10 cellular contexts compared by ENCODE assay signal in the genomic region with DNA sequence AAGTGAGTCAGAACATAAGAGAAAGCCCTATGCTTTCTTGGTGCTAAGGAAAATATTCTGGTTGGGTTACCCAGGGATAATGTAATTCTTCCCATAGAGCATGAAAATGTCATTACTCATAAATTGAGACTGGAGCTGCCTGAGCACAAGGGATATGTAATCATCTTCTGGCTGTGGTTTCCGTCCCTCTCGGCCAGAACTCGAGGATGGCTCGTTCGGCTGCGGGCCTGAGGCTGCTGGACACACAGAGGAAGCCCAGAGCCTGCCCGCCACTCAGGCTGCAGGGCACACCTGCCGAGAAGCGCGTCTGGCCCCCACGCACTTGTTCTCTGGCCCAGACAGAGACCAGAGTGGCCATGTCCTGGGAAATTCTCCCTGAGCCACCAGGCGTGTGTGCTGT.
DNase-seq lines count a peak whose midpoint lies in the region; ATAC-seq and TF ChIP-seq lines count a peak whose summit lies in the region.
"Had no signal": no experiment of that assay in that cellular context is flagged by ENCODE, and none has a peak within 500 bp of the region (broad histone marks: within the 10 kb centered on the region; RNA-seq: fewer than 3 reads in every experiment).

No MANE protein-coding gene starts in this region.

- TF ChIP-seq POLR2A in breast epithelium (IDR thresholded peaks at IDR 0.05) (no peak), stomach (IDR thresholded peaks at IDR 0.05) (no peak)

- peaks cover 6% of the 10 kb centered on the region; the same call in 1 of the 2 replicates for H3K36me3 Mint-ChIP-seq in HFFc6 (ENCODE audit: low read depth)
- H3K36me3 Mint-ChIP-seq: immature natural killer cell had no signal

- H3K4me3 ChIP-seq in breast epithelium (peak overlapping the region in 1 of 3 donors; percentile 36), stomach (no peak overlapping the region)
- H3K4me3 ChIP-seq: SK-N-MC had no signal

- H3K27me3 ChIP-seq in breast epithelium: no peaks in the 10 kb centered on the region
- H3K27me3 ChIP-seq in stomach: no peaks in the 10 kb centered on the region

- H3K27me3 Mint-ChIP-seq in HFFc6 (ENCODE audit: insufficient read depth): peaks cover 1% of the 10 kb centered on the region; the same call in 1 of the 2 replicates

- H3K4me1 ChIP-seq in breast epithelium (peaks cover 9 to 17% of the 10 kb centered on the region in 2 donors), stomach (peaks cover 25 to 67% (median 43%) of the 10 kb centered on the region in 4 donors)

- no peaks in the 10 kb centered on the region for H3K9me3 ChIP-seq in breast epithelium
- no peaks in the 10 kb centered on the region for H3K9me3 ChIP-seq in stomach

- 50 to 85% (median 72%) methylated on average over 12 of the region's 12 CpGs for WGBS in stomach, 5 donors

- intact Hi-C loops in breast epithelium (cut with DNase I; ENCODE audit: low total_unique reads): loop anchor here (10.0 kb wide), 1 partner anchor 107 kb away; a partner anchor contains a TSS
- intact Hi-C loops in stomach (cut with DNase I; ENCODE audit: low total_unique reads): no loop called here

- H3K27ac ChIP-seq in breast epithelium (peak overlapping the region; percentile 75 to 83), stomach (peak overlapping the region in 4 of 5 donors; percentile 47 to 81 (median 74))
- H3K27ac ChIP-seq: SK-N-MC had no signal

- no peak for TF ChIP-seq CTCF in HFFc6 (IDR thresholded peaks at IDR 0.05)
- TF ChIP-seq CTCF in breast epithelium (IDR thresholded peaks at IDR 0.05): no peak
- TF ChIP-seq CTCF in stomach (IDR thresholded peaks at IDR 0.05): no peak

- H3K36me3 ChIP-seq in breast epithelium (no peaks in the 10 kb centered on the region), stomach (no peaks in the 10 kb centered on the region)

- TF ChIP-seq EP300 in stomach (IDR thresholded peaks at IDR 0.05): no peak

- H3K4me1 Mint-ChIP-seq in HFFc6 (ENCODE audit: low read depth): peaks cover 75% of the 10 kb centered on the region
- H3K4me1 Mint-ChIP-seq: immature natural killer cell had no signal

- ATAC-seq in GM21447 (IDR thresholded peaks at IDR 0.05; ENCODE audit: unreplicated experiment): no peak

- peak overlapping the region; percentile 98 for H3K27ac Mint-ChIP-seq in HFFc6
- H3K27ac Mint-ChIP-seq: immature natural killer cell had no signal

- H3K4me3 Mint-ChIP-seq in HFFc6: peak overlapping the region; percentile 79
- H3K4me3 Mint-ChIP-seq: immature natural killer cell had no signal

- no peaks in the 10 kb centered on the region for H3K9me3 Mint-ChIP-seq in HFFc6
- H3K9me3 Mint-ChIP-seq: immature natural killer cell had no signal

- peak; percentile 93 for DNase-seq in HFFc6
- DNase-seq in breast epithelium (ENCODE audit: low spot score in 2 of 2): no peak
- peak; percentile 95 for DNase-seq in iris pigment epithelial cell (ENCODE audit: low read depth)
- DNase-seq in stomach: no peak
- DNase-seq in activated gamma-delta T cell treated with Interleukin-2 at 50 U/mL for 16 hours: no peak
- DNase-seq in NCI-H748 (lab: John Stamatoyannopoulos, UW; ENCODE audit: unreplicated experiment): no peak
- DNase-seq in NCI-H748 treated with DMSO at 0.1 percent for 48 hours (lab: John Stamatoyannopoulos, UW): no peak
- DNase-seq: immature natural killer cell had no signal

Comparison
In these comparisons a context has a peak if more than half of its experiments do, and no peak if none do; other contexts are left out.
1. DNase-seq: peak in HFFc6 (single experiment) and iris pigment epithelial cell (single experiment); none in breast epithelium (0 of 2), stomach (single experiment), activated gamma-delta T cell treated with Interleukin-2 at 50 U/mL for 16 hours (single experiment), NCI-H748 (single experiment) and NCI-H748 treated with DMSO at 0.1 percent for 48 hours (single experiment).